In genomic region chr2:74050153-74050552, GRCh38 we compare ENCODE assay signal across 31 cellular contexts.
"Had no signal": no experiment of that assay in that cellular context is flagged by ENCODE, and none has a peak within 500 bp of the region (broad histone marks: within the 10 kb centered on the region; RNA-seq: fewer than 3 reads in every experiment).

No MANE protein-coding gene starts in this region.

- H3K27me3 ChIP-seq: ascending aorta, breast epithelium, cardiac muscle cell, colonic mucosa, esophagus squamous epithelium, gastroesophageal sphincter, heart right ventricle had no signal

- H3K27ac Mint-ChIP-seq: activated B cell treated with CpG ODN at 0.5 μM for 24 hours; activated CD4-positive, alpha-beta memory T cell treated with anti-CD3 and anti-CD28 coated beads, Interleukin-2, amount 10 ng/mL, durations not matched to agents 7 days and 5 days; activated CD4-positive, alpha-beta T cell treated with anti-CD3 and anti-CD28 coated beads, Interleukin-2, amount 10 ng/mL, durations not matched to agents 7 days and 5 days; activated naive CD4-positive, alpha-beta T cell treated with anti-CD3 and anti-CD28 coated beads, Interleukin-2, amount 10 ng/mL, durations not matched to agents 7 days and 5 days; activated naive CD8-positive, alpha-beta T cell treated with anti-CD3 and anti-CD28 coated beads, Interleukin-2, amount 10 ng/mL, durations not matched to agents 7 days and 5 days; activated T-cell treated with anti-CD3 and anti-CD28 coated beads, Interleukin-2, amount 50 U/mL, for 72 hours; T-helper 2 cell treated with Interferon-gamma antibody and Interleukin-4, amounts not matched to agents 5 μg/mL and 100 μg/mL, for 36 hours had no signal

- ATAC-seq: activated CD4-positive, CD25-positive, alpha-beta regulatory T cell treated with anti-CD3 and anti-CD28 coated beads, Interleukin-2, amount 50 U/mL, for 24 hours; activated naive CD4-positive, alpha-beta T cell treated with anti-CD3 and anti-CD28 coated beads, Interleukin-2, amount 50 U/mL, for 72 hours; activated T-cell treated with anti-CD3 and anti-CD28 coated beads, Interleukin-2, amount 50 U/mL, for 72 hours; gastroesophageal sphincter; heart right ventricle; T-helper 17 cell had no signal

- H3K9me3 Mint-ChIP-seq: activated B cell treated with CpG ODN at 0.5 μM for 24 hours; activated CD4-positive, alpha-beta memory T cell treated with anti-CD3 and anti-CD28 coated beads, Interleukin-2, amount 10 ng/mL, durations not matched to agents 7 days and 5 days; activated CD4-positive, alpha-beta T cell treated with anti-CD3 and anti-CD28 coated beads, Interleukin-2, amount 10 ng/mL, durations not matched to agents 7 days and 5 days; activated naive CD4-positive, alpha-beta T cell treated with anti-CD3 and anti-CD28 coated beads, Interleukin-2, amount 10 ng/mL, durations not matched to agents 7 days and 5 days; activated naive CD4-positive, alpha-beta T cell treated with anti-CD3 and anti-CD28 coated beads, Interleukin-2, amount 50 U/mL, for 72 hours; activated naive CD8-positive, alpha-beta T cell treated with anti-CD3 and anti-CD28 coated beads, Interleukin-2, amount 10 ng/mL, durations not matched to agents 7 days and 5 days; activated T-cell treated with anti-CD3 and anti-CD28 coated beads, Interleukin-2, amount 50 U/mL, for 24 hours; activated T-cell treated with anti-CD3 and anti-CD28 coated beads, Interleukin-2, amount 50 U/mL, for 72 hours; brain; T-helper 2 cell treated with Interferon-gamma antibody and Interleukin-4, amounts not matched to agents 5 μg/mL and 100 μg/mL, for 36 hours had no signal

- H3K4me3 ChIP-seq: ascending aorta, breast epithelium, cardiac muscle cell, colonic mucosa, esophagus squamous epithelium, gastroesophageal sphincter, heart right ventricle had no signal

- H3K4me1 ChIP-seq: ascending aorta, breast epithelium, colonic mucosa, gastroesophageal sphincter had no signal

- H3K36me3 ChIP-seq: breast epithelium, cardiac muscle cell, colonic mucosa had no signal

- H3K4me3 Mint-ChIP-seq: activated B cell treated with CpG ODN at 0.5 μM for 24 hours; activated CD4-positive, alpha-beta memory T cell treated with anti-CD3 and anti-CD28 coated beads, Interleukin-2, amount 10 ng/mL, durations not matched to agents 7 days and 5 days; activated CD4-positive, alpha-beta T cell treated with anti-CD3 and anti-CD28 coated beads, Interleukin-2, amount 10 ng/mL, durations not matched to agents 7 days and 5 days; activated naive CD4-positive, alpha-beta T cell treated with anti-CD3 and anti-CD28 coated beads, Interleukin-2, amount 10 ng/mL, durations not matched to agents 7 days and 5 days; activated naive CD8-positive, alpha-beta T cell treated with anti-CD3 and anti-CD28 coated beads, Interleukin-2, amount 10 ng/mL, durations not matched to agents 7 days and 5 days; activated T-cell treated with anti-CD3 and anti-CD28 coated beads, Interleukin-2, amount 50 U/mL, for 24 hours; activated T-cell treated with anti-CD3 and anti-CD28 coated beads, Interleukin-2, amount 50 U/mL, for 72 hours; brain; T-helper 17 cell; T-helper 2 cell treated with Interferon-gamma antibody and Interleukin-4, amounts not matched to agents 5 μg/mL and 100 μg/mL, for 36 hours had no signal

- H3K9me3 ChIP-seq: ascending aorta, breast epithelium, colonic mucosa, esophagus squamous epithelium, gastroesophageal sphincter, heart right ventricle had no signal

- DNase-seq: activated B cell treated with CpG ODN at 0.5 μM for 24 hours; activated CD4-positive, alpha-beta memory T cell treated with anti-CD3 and anti-CD28 coated beads, Interleukin-2, amount 10 ng/mL, durations not matched to agents 7 days and 5 days; activated CD4-positive, alpha-beta T cell treated with anti-CD3 and anti-CD28 coated beads, Interleukin-2, amount 10 ng/mL, durations not matched to agents 7 days and 5 days; activated CD4-positive, alpha-beta T cell treated with anti-CD3 and anti-CD28 coated beads, Interleukin-2, amount 50 U/mL, for 4 hours; activated CD8-positive, alpha-beta memory T cell treated with anti-CD3 and anti-CD28 coated beads, Interleukin-2, amount 50 U/mL, for 48 hours; activated gamma-delta T cell; activated naive CD4-positive, alpha-beta T cell; activated naive CD4-positive, alpha-beta T cell treated with anti-CD3 and anti-CD28 coated beads, Interleukin-2, amount 10 ng/mL, durations not matched to agents 7 days and 5 days; activated naive CD8-positive, alpha-beta T cell treated with anti-CD3 and anti-CD28 coated beads, Interleukin-2, amount 10 ng/mL, durations not matched to agents 7 days and 5 days; activated T-cell treated with anti-CD3 and anti-CD28 coated beads for 4 hours; activated T-cell treated with anti-CD3 and anti-CD28 coated beads, Interleukin-2, amount 50 U/mL, for 24 hours; activated T-cell treated with anti-CD3 and anti-CD28 coated beads, Interleukin-2, amount 50 U/mL, for 72 hours; central memory CD4-positive, alpha-beta T cell; cerebellar nuclear complex; colonic mucosa; effector CD8-positive, alpha-beta T cell; esophagus squamous epithelium; foreskin melanocyte; heart right ventricle; T-helper 17 cell; T1000; WERI-Rb-1 had no signal

- H3K27ac ChIP-seq: ascending aorta, breast epithelium, cardiac muscle cell, colonic mucosa, epithelial cell of prostate, gastroesophageal sphincter, heart right ventricle, WERI-Rb-1 had no signal

- H3K27me3 Mint-ChIP-seq: activated B cell treated with CpG ODN at 0.5 μM for 24 hours; activated CD4-positive, alpha-beta memory T cell treated with anti-CD3 and anti-CD28 coated beads, Interleukin-2, amount 10 ng/mL, durations not matched to agents 7 days and 5 days; activated CD4-positive, alpha-beta T cell treated with anti-CD3 and anti-CD28 coated beads, Interleukin-2, amount 10 ng/mL, durations not matched to agents 7 days and 5 days; activated naive CD4-positive, alpha-beta T cell treated with anti-CD3 and anti-CD28 coated beads, Interleukin-2, amount 10 ng/mL, durations not matched to agents 7 days and 5 days; activated naive CD8-positive, alpha-beta T cell treated with anti-CD3 and anti-CD28 coated beads, Interleukin-2, amount 10 ng/mL, durations not matched to agents 7 days and 5 days; activated T-cell treated with anti-CD3 and anti-CD28 coated beads, Interleukin-2, amount 50 U/mL, for 24 hours; brain; T-helper 17 cell had no signal
